35 cellular contexts compared by ENCODE assay signal in genomic region chr5:111183064-111183463, GRCh38.
"Had no signal": no experiment of that assay in that cellular context is flagged by ENCODE, and none has a peak within 500 bp of the region (broad histone marks: within the 10 kb centered on the region; RNA-seq: fewer than 3 reads in every experiment).

No MANE protein-coding gene starts in this region.

- H3K4me3 ChIP-seq: MG63 had no signal

- DNase-seq: Kasumi-1, MG63, MM.1S, MV-4-11, NCI-H1048, NCI-H1092, NCI-H1092 treated with DMSO at 0.1 percent for 48 hours, NCI-H1105, NCI-H1105 treated with DMSO at 0.1 percent for 48 hours, NCI-H1417, NCI-H1417 treated with DMSO at 0.1 percent for 48 hours, NCI-H1436, NCI-H1436 treated with DMSO at 0.1 percent for 48 hours, NCI-H146, NCI-H1694, NCI-H1694 treated with DMSO at 0.1 percent for 48 hours, NCI-H187, NCI-H187 treated with DMSO at 0.1 percent for 48 hours, NCI-H1930, NCI-H2029, NCI-H2029 treated with DMSO at 0.1 percent for 48 hours, NCI-H2081, NCI-H2081 treated with DMSO at 0.1 percent for 48 hours, NCI-H2107, NCI-H2171, NCI-H2171 treated with DMSO at 0.1 percent for 48 hours, NCI-H2227 treated with DMSO at 0.1 percent for 48 hours, NCI-H226, NCI-H345, NCI-H446, NCI-H446 treated with DMSO at 0.1 percent for 48 hours, NCI-H510A, NCI-H510A treated with DMSO at 0.1 percent for 48 hours, NCI-H524, NCI-H524 treated with DMSO at 0.1 percent for 48 hours had no signal

- H3K36me3 ChIP-seq: MG63 had no signal

- H3K9me3 ChIP-seq: MG63 had no signal
